In the genomic region with DNA sequence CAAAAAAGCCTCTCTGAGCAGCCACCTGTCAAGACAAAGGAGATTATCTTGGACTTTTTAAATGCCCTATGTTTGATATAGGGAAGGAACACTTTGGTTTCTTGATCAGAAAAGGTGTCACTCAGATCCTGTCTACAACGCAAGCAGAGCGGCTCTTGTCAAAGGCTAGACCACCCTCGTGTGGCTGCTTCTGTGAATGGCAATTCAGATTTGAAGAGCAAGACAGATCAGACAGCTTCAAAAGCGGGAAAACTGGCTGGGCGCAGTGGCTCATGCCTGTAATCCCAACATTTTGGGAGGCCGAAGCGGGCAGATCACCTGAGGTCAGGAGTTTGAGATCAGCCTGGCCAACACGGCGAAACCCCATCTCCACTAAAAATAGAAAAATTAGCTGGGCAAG, we compare ENCODE assay signal across 1 cellular context.
TF ChIP-seq lines count a peak whose summit lies in the region.

No MANE protein-coding gene starts in this region.

TF ChIP-seq in HepG2, 621 proteins besides CTCF, POLR2A, EP300 and RAD21 (continued from another document and continues in another):
- TF ChIP-seq MEF2D (CRISPR knock-in tag; IDR thresholded peaks at IDR 0.05) (0 out of 2 replicates have a peak, but pooled peaks have one; percentile 35), NCOA5 (CRISPR knock-in tag; IDR thresholded peaks at IDR 0.05) (no peak), ZNF7 (CRISPR knock-in tag; IDR thresholded peaks at IDR 0.05) (peak; percentile 97), ZNF878 (CRISPR knock-in tag; IDR thresholded peaks at IDR 0.05) (no peak), ZNF569 (CRISPR knock-in tag; IDR thresholded peaks at IDR 0.05; ENCODE audit: borderline replicate concordance) (no peak), ZFP41 (CRISPR knock-in tag; IDR thresholded peaks at IDR 0.05; ENCODE audit: borderline replicate concordance) (no peak), NBN (conservative IDR thresholded peaks at IDR 0.05) (no peak), MAZ (IDR thresholded peaks at IDR 0.05; ENCODE audit: borderline replicate concordance, low read depth, low read length) (no peak), MAZ (CRISPR knock-in tag; IDR thresholded peaks at IDR 0.05; ENCODE audit: low read depth) (0 out of 2 replicates have a peak, but pooled peaks have one; percentile 24), MED13 (CRISPR knock-in tag; IDR thresholded peaks at IDR 0.05) (no peak), REXO4 (CRISPR knock-in tag; IDR thresholded peaks at IDR 0.05; ENCODE audit: borderline replicate concordance) (no peak), ZNF264 (CRISPR knock-in tag; IDR thresholded peaks at IDR 0.05) (no peak), GABPB1 (CRISPR knock-in tag; IDR thresholded peaks at IDR 0.05) (no peak), ZNF572 (CRISPR knock-in tag; IDR thresholded peaks at IDR 0.05) (no peak), ZSCAN9 (CRISPR knock-in tag; IDR thresholded peaks at IDR 0.05; ENCODE audit: borderline replicate concordance) (no peak), ZBTB20 (CRISPR knock-in tag; IDR thresholded peaks at IDR 0.05; ENCODE audit: borderline replicate concordance, low read depth) (peak; percentile 42; the same call in 1 of the 2 replicates), SETDB1 (CRISPR knock-in tag; IDR thresholded peaks at IDR 0.05; ENCODE audit: borderline replicate concordance) (no peak), KDM5A (IDR thresholded peaks at IDR 0.05; ENCODE audit: borderline replicate concordance, low read length) (no peak), ZNF550 (CRISPR knock-in tag; IDR thresholded peaks at IDR 0.05; ENCODE audit: borderline replicate concordance) (no peak), NFIB (CRISPR knock-in tag; IDR thresholded peaks at IDR 0.05; ENCODE audit: borderline replicate concordance) (no peak), NR2F1 (CRISPR knock-in tag; IDR thresholded peaks at IDR 0.05) (no peak), SP2 (CRISPR knock-in tag; IDR thresholded peaks at IDR 0.05) (no peak), WIZ (CRISPR knock-in tag; IDR thresholded peaks at IDR 0.05) (no peak), ZNF329 (CRISPR knock-in tag; IDR thresholded peaks at IDR 0.05; ENCODE audit: low read depth) (no peak), ZNF17 (CRISPR knock-in tag; IDR thresholded peaks at IDR 0.05) (no peak), FOXK2 (IDR thresholded peaks at IDR 0.05) (no peak), RBFOX2 (IDR thresholded peaks at IDR 0.05; ENCODE audit: low read depth, low read length) (no peak), HOXA5 (CRISPR knock-in tag; IDR thresholded peaks at IDR 0.05) (no peak), MEIS2 (CRISPR knock-in tag; IDR thresholded peaks at IDR 0.05) (no peak; the same call in 1 of the 2 replicates), PITX1 (CRISPR knock-in tag; IDR thresholded peaks at IDR 0.05) (no peak; the same call in 1 of the 2 replicates), SOX6 (IDR thresholded peaks at IDR 0.05) (no peak), SOX6 (CRISPR knock-in tag; IDR thresholded peaks at IDR 0.05) (no peak), GTF2F1 (IDR thresholded peaks at IDR 0.05; ENCODE audit: low read length) (no peak), CCAR2 (optimal IDR thresholded peaks at IDR 0.05; ENCODE audit: low read depth, low read length) (no peak), ZNF430 (CRISPR knock-in tag; IDR thresholded peaks at IDR 0.05) (no peak)
- TF ChIP-seq, protein P1, sequence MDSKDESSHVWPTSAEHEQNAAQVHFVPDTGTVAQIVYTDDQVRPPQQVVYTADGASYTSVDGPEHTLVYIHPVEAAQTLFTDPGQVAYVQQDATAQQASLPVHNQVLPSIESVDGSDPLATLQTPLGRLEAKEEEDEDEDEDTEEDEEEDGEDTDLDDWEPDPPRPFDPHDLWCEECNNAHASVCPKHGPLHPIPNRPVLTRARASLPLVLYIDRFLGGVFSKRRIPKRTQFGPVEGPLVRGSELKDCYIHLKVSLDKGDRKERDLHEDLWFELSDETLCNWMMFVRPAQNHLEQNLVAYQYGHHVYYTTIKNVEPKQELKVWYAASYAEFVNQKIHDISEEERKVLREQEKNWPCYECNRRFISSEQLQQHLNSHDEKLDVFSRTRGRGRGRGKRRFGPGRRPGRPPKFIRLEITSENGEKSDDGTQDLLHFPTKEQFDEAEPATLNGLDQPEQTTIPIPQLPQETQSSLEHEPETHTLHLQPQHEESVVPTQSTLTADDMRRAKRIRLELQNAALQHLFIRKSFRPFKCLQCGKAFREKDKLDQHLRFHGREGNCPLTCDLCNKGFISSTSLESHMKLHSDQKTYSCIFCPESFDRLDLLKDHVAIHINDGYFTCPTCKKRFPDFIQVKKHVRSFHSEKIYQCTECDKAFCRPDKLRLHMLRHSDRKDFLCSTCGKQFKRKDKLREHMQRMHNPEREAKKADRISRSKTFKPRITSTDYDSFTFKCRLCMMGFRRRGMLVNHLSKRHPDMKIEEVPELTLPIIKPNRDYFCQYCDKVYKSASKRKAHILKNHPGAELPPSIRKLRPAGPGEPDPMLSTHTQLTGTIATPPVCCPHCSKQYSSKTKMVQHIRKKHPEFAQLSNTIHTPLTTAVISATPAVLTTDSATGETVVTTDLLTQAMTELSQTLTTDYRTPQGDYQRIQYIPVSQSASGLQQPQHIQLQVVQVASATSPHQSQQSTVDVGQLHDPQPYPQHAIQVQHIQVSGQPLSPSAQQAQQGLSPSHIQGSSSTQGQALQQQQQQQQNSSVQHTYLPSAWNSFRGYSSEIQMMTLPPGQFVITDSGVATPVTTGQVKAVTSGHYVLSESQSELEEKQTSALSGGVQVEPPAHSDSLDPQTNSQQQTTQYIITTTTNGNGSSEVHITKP (CRISPR knock-in tag; IDR thresholded peaks at IDR 0.05; ENCODE audit: low read depth) = no peak
- TF ChIP-seq, protein P2, sequence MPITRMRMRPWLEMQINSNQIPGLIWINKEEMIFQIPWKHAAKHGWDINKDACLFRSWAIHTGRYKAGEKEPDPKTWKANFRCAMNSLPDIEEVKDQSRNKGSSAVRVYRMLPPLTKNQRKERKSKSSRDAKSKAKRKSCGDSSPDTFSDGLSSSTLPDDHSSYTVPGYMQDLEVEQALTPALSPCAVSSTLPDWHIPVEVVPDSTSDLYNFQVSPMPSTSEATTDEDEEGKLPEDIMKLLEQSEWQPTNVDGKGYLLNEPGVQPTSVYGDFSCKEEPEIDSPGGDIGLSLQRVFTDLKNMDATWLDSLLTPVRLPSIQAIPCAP (CRISPR knock-in tag; IDR thresholded peaks at IDR 0.05; ENCODE audit: low read depth) = no peak
- TF ChIP-seq, protein P3, sequence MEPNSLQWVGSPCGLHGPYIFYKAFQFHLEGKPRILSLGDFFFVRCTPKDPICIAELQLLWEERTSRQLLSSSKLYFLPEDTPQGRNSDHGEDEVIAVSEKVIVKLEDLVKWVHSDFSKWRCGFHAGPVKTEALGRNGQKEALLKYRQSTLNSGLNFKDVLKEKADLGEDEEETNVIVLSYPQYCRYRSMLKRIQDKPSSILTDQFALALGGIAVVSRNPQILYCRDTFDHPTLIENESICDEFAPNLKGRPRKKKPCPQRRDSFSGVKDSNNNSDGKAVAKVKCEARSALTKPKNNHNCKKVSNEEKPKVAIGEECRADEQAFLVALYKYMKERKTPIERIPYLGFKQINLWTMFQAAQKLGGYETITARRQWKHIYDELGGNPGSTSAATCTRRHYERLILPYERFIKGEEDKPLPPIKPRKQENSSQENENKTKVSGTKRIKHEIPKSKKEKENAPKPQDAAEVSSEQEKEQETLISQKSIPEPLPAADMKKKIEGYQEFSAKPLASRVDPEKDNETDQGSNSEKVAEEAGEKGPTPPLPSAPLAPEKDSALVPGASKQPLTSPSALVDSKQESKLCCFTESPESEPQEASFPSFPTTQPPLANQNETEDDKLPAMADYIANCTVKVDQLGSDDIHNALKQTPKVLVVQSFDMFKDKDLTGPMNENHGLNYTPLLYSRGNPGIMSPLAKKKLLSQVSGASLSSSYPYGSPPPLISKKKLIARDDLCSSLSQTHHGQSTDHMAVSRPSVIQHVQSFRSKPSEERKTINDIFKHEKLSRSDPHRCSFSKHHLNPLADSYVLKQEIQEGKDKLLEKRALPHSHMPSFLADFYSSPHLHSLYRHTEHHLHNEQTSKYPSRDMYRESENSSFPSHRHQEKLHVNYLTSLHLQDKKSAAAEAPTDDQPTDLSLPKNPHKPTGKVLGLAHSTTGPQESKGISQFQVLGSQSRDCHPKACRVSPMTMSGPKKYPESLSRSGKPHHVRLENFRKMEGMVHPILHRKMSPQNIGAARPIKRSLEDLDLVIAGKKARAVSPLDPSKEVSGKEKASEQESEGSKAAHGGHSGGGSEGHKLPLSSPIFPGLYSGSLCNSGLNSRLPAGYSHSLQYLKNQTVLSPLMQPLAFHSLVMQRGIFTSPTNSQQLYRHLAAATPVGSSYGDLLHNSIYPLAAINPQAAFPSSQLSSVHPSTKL (CRISPR knock-in tag; IDR thresholded peaks at IDR 0.05) = peak; percentile 39; the same call in 1 of the 2 replicates
- TF ChIP-seq, protein P4, sequence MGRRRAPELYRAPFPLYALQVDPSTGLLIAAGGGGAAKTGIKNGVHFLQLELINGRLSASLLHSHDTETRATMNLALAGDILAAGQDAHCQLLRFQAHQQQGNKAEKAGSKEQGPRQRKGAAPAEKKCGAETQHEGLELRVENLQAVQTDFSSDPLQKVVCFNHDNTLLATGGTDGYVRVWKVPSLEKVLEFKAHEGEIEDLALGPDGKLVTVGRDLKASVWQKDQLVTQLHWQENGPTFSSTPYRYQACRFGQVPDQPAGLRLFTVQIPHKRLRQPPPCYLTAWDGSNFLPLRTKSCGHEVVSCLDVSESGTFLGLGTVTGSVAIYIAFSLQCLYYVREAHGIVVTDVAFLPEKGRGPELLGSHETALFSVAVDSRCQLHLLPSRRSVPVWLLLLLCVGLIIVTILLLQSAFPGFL (CRISPR knock-in tag; IDR thresholded peaks at IDR 0.05) = no peak
- TF ChIP-seq, protein P5, sequence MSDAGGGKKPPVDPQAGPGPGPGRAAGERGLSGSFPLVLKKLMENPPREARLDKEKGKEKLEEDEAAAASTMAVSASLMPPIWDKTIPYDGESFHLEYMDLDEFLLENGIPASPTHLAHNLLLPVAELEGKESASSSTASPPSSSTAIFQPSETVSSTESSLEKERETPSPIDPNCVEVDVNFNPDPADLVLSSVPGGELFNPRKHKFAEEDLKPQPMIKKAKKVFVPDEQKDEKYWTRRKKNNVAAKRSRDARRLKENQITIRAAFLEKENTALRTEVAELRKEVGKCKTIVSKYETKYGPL (CRISPR knock-in tag; IDR thresholded peaks at IDR 0.05) = no peak
- TF ChIP-seq, protein P6, sequence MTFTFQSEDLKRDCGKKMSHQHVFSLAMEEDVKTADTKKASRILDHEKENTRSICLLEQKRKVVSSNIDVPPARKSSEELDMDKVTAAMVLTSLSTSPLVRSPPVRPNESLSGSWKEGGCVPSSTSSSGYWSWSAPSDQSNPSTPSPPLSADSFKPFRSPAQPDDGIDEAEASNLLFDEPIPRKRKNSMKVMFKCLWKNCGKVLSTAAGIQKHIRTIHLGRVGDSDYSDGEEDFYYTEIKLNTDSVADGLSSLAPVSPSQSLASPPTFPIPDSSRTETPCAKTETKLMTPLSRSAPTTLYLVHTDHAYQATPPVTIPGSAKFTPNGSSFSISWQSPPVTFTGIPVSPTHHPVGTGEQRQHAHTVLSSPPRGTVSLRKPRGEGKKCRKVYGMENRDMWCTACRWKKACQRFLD (CRISPR knock-in tag; IDR thresholded peaks at IDR 0.05; ENCODE audit: borderline replicate concordance) = no peak
- TF ChIP-seq, protein P7, sequence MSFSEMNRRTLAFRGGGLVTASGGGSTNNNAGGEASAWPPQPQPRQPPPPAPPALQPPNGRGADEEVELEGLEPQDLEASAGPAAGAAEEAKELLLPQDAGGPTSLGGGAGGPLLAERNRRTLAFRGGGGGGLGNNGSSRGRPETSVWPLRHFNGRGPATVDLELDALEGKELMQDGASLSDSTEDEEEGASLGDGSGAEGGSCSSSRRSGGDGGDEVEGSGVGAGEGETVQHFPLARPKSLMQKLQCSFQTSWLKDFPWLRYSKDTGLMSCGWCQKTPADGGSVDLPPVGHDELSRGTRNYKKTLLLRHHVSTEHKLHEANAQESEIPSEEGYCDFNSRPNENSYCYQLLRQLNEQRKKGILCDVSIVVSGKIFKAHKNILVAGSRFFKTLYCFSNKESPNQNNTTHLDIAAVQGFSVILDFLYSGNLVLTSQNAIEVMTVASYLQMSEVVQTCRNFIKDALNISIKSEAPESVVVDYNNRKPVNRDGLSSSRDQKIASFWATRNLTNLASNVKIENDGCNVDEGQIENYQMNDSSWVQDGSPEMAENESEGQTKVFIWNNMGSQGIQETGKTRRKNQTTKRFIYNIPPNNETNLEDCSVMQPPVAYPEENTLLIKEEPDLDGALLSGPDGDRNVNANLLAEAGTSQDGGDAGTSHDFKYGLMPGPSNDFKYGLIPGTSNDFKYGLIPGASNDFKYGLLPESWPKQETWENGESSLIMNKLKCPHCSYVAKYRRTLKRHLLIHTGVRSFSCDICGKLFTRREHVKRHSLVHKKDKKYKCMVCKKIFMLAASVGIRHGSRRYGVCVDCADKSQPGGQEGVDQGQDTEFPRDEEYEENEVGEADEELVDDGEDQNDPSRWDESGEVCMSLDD (CRISPR knock-in tag; IDR thresholded peaks at IDR 0.05; ENCODE audit: borderline replicate concordance) = no peak
- TF ChIP-seq, protein P8, sequence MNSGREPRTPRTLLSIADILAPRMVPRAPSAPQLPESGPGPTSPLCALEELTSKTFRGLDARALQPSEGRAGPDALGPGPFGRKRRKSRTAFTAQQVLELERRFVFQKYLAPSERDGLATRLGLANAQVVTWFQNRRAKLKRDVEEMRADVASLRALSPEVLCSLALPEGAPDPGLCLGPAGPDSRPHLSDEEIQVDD (CRISPR knock-in tag; IDR thresholded peaks at IDR 0.05; ENCODE audit: borderline replicate concordance) = no peak
- TF ChIP-seq, protein P9, sequence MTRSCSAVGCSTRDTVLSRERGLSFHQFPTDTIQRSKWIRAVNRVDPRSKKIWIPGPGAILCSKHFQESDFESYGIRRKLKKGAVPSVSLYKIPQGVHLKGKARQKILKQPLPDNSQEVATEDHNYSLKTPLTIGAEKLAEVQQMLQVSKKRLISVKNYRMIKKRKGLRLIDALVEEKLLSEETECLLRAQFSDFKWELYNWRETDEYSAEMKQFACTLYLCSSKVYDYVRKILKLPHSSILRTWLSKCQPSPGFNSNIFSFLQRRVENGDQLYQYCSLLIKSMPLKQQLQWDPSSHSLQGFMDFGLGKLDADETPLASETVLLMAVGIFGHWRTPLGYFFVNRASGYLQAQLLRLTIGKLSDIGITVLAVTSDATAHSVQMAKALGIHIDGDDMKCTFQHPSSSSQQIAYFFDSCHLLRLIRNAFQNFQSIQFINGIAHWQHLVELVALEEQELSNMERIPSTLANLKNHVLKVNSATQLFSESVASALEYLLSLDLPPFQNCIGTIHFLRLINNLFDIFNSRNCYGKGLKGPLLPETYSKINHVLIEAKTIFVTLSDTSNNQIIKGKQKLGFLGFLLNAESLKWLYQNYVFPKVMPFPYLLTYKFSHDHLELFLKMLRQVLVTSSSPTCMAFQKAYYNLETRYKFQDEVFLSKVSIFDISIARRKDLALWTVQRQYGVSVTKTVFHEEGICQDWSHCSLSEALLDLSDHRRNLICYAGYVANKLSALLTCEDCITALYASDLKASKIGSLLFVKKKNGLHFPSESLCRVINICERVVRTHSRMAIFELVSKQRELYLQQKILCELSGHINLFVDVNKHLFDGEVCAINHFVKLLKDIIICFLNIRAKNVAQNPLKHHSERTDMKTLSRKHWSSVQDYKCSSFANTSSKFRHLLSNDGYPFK (CRISPR knock-in tag; IDR thresholded peaks at IDR 0.05; ENCODE audit: borderline replicate concordance) = 0 out of 2 replicates have a peak, but pooled peaks have one; percentile 28
